In the genomic region with DNA sequence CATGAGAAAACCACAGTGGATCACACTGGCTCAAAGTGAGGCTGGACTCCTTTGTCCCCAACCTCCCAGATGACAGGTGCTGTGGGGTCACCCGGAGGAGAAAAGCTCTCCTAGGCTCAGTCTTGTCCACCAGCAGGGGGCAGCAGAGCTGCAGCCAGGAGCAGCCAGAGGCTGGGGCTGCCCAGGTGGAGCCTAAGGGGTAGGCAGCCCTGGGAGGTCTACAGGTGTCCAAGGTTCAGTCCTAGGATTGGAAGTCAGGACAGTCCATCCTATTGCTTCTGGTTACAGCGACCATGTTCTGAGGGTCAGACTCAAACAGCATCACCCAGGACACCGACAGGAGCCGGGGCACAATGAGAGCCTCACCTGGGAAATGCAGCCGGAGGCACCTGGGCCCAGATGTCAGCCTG, we compare ENCODE assay signal across 1 cellular context.
TF ChIP-seq lines count a peak whose summit lies in the region.

No MANE protein-coding gene starts in this region.

TF ChIP-seq in liver, 16 proteins besides CTCF, POLR2A, EP300 and RAD21 (continued from another document):
- TF ChIP-seq, protein P1, sequence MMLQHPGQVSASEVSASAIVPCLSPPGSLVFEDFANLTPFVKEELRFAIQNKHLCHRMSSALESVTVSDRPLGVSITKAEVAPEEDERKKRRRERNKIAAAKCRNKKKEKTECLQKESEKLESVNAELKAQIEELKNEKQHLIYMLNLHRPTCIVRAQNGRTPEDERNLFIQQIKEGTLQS (IDR thresholded peaks at IDR 0.05) = no peak
- TF ChIP-seq TAF1 (conservative IDR thresholded peaks at IDR 0.05) = no peak
- TF ChIP-seq HNF4G (IDR thresholded peaks at IDR 0.05) = no peak
- TF ChIP-seq FOXA1 (IDR thresholded peaks at IDR 0.05) = no peak
- TF ChIP-seq YY1 (IDR thresholded peaks at IDR 0.05) = no peak
- TF ChIP-seq NR2F2 (IDR thresholded peaks at IDR 0.05) = no peak
